2 cellular contexts compared by ENCODE assay signal in genomic region chr19:48658483-48658882, GRCh38.
TF ChIP-seq lines count a peak whose summit lies in the region.

No MANE protein-coding gene starts in this region.

TF ChIP-seq in WTC11, 78 proteins besides CTCF, POLR2A, EP300 and RAD21:
- TF ChIP-seq ZNF121 (CRISPR knock-in tag; IDR thresholded peaks at IDR 0.05) (0 out of 2 replicates have a peak, but pooled peaks have one; percentile 27), TP53 (CRISPR knock-in tag; IDR thresholded peaks at IDR 0.05) (no peak)

TF ChIP-seq in H1, 55 proteins besides CTCF, POLR2A, EP300 and RAD21:
- TF ChIP-seq BACH1 (IDR thresholded peaks at IDR 0.05; ENCODE audit: low read length) (no peak), ASH2L (IDR thresholded peaks at IDR 0.05; ENCODE audit: low read length) (no peak), E2F6 (IDR thresholded peaks at IDR 0.05) (no peak), SP1 (IDR thresholded peaks at IDR 0.05; ENCODE audit: low read depth, low read length) (no peak), SIX5 (IDR thresholded peaks at IDR 0.05; ENCODE audit: low read depth, low read length) (no peak), BRCA1 (IDR thresholded peaks at IDR 0.05; ENCODE audit: low read depth, low read length) (no peak), CBX8 (IDR thresholded peaks at IDR 0.05; ENCODE audit: borderline replicate concordance, low read depth, low read length) (no peak), USF2 (IDR thresholded peaks at IDR 0.05; ENCODE audit: low read length) (no peak), CEBPB (IDR thresholded peaks at IDR 0.05; ENCODE audit: low read depth, low read length) (no peak), TEAD4 (IDR thresholded peaks at IDR 0.05; ENCODE audit: low read depth, low read length) (no peak), JUND (IDR thresholded peaks at IDR 0.05; ENCODE audit: low read length) (no peak)
